In the genomic region with DNA sequence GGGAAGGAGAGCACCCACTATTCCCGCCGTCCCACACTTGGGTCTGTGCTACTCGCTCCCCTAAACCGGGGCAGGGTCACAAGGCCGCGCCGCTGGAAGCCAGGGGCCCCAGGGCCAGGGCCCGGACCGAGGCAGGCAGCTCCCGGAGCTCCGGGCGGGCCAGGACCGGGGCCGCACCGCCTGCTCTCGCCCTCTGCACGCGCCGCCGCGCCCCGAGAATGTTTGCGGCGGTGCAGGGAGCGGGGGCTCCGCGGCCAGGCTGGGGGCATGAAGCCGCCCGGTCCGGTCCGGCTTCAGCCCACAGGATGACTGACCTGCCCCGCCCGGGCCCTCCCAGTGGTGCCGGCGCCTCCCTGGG, we compare ENCODE assay signal across 9 cellular contexts. TPM values are rescaled to one million over a fixed set of nuclear protein-coding genes. Genes with fewer than 3 reads are reported as not detected.
DNase-seq lines count a peak whose midpoint lies in the region; ATAC-seq and TF ChIP-seq lines count a peak whose summit lies in the region.
"Had no signal": no experiment of that assay in that cellular context is flagged by ENCODE, and none has a peak within 500 bp of the region (broad histone marks: within the 10 kb centered on the region; RNA-seq: fewer than 3 reads in every experiment).

No MANE protein-coding gene starts in this region.

- H3K4me3 Mint-ChIP-seq in activated naive CD4-positive, alpha-beta T cell treated with anti-CD3 and anti-CD28 coated beads, Interleukin-2, amount 10 ng/mL, durations not matched to agents 7 days and 5 days = peak overlapping the region; percentile 84
- H3K4me3 Mint-ChIP-seq in activated naive CD8-positive, alpha-beta T cell treated with anti-CD3 and anti-CD28 coated beads for 36 hours = peak overlapping the region; percentile 79

- no peaks in the 10 kb centered on the region for H3K9me3 Mint-ChIP-seq in activated naive CD4-positive, alpha-beta T cell treated with anti-CD3 and anti-CD28 coated beads, Interleukin-2, amount 10 ng/mL, durations not matched to agents 7 days and 5 days
- no peaks in the 10 kb centered on the region for H3K9me3 Mint-ChIP-seq in activated naive CD8-positive, alpha-beta T cell treated with anti-CD3 and anti-CD28 coated beads for 36 hours
- H3K9me3 Mint-ChIP-seq: activated naive CD4-positive, alpha-beta T cell treated with anti-CD3 and anti-CD28 coated beads, Interleukin-2, amount 50 U/mL, for 24 hours had no signal

- H3K27ac Mint-ChIP-seq in activated naive CD4-positive, alpha-beta T cell treated with anti-CD3 and anti-CD28 coated beads, Interleukin-2, amount 10 ng/mL, durations not matched to agents 7 days and 5 days = no peak overlapping the region
- no peak overlapping the region for H3K27ac Mint-ChIP-seq in activated naive CD8-positive, alpha-beta T cell treated with anti-CD3 and anti-CD28 coated beads for 36 hours

- WGBS in right lobe of liver (ENCODE audit: insufficient coverage, low coverage, low lambda C conversion rate, missing lambda C conversion rate) = 20% methylated on average over 2 of the region's 35 CpGs

- H3K4me3 ChIP-seq in right lobe of liver (peak overlapping the region; percentile 37 to 54 (median 44)), upper lobe of right lung (peak overlapping the region; percentile 58)

- H3K36me3 Mint-ChIP-seq in activated naive CD4-positive, alpha-beta T cell treated with anti-CD3 and anti-CD28 coated beads, Interleukin-2, amount 10 ng/mL, durations not matched to agents 7 days and 5 days = no peaks in the 10 kb centered on the region
- no peaks in the 10 kb centered on the region for H3K36me3 Mint-ChIP-seq in activated naive CD8-positive, alpha-beta T cell treated with anti-CD3 and anti-CD28 coated beads for 36 hours
- H3K36me3 Mint-ChIP-seq: activated naive CD4-positive, alpha-beta T cell treated with anti-CD3 and anti-CD28 coated beads, Interleukin-2, amount 50 U/mL, for 24 hours had no signal

- peaks cover 48% of the 10 kb centered on the region for H3K27me3 Mint-ChIP-seq in activated naive CD4-positive, alpha-beta T cell treated with anti-CD3 and anti-CD28 coated beads, Interleukin-2, amount 10 ng/mL, durations not matched to agents 7 days and 5 days
- peaks cover 66% of the 10 kb centered on the region for H3K27me3 Mint-ChIP-seq in activated naive CD8-positive, alpha-beta T cell treated with anti-CD3 and anti-CD28 coated beads for 36 hours

- TF ChIP-seq POLR2A in right lobe of liver (IDR thresholded peaks at IDR 0.05) = no peak

- H3K27ac ChIP-seq in right lobe of liver (no peak overlapping the region), upper lobe of right lung (no peak overlapping the region)

- intact Hi-C loops in right lobe of liver (cut with DNase I) (no loop called here), upper lobe of right lung (cut with DNase I) (no loop called here)

- CTCF ChIA-PET in activated naive CD4-positive, alpha-beta T cell treated with anti-CD3 and anti-CD28 coated beads, Interleukin-2, amount 10 ng/mL, durations not matched to agents 7 days and 5 days (lab: Charles Lee) = interaction anchor here (1.5 kb wide), 1 partner anchor 182 kb away, joined by 5 read pairs; no protein-coding TSS in a partner anchor

- ATAC-seq in right lobe of liver (peak in 1 of 4 donors; percentile 7), upper lobe of right lung (no peak)

- peaks cover 0 to 7% of the 10 kb centered on the region in 2 donors for H3K27me3 ChIP-seq in right lobe of liver
- peaks cover 12% of the 10 kb centered on the region for H3K27me3 ChIP-seq in upper lobe of right lung

- DNase-seq in activated naive CD4-positive, alpha-beta T cell treated with anti-CD3 and anti-CD28 coated beads, Interleukin-2, amount 10 ng/mL, durations not matched to agents 7 days and 5 days = no peak
- DNase-seq in activated naive CD4-positive, alpha-beta T cell treated with anti-CD3 and anti-CD28 coated beads, Interleukin-2, amount 50 U/mL, for 16 hours = no peak
- peak; percentile 12 for DNase-seq in activated naive CD8-positive, alpha-beta T cell treated with anti-CD3 and anti-CD28 coated beads for 36 hours
- DNase-seq in right lobe of liver (no peak), upper lobe of right lung (no peak), NCI-H1048 (lab: John Stamatoyannopoulos, UW) (no peak)
- no peak for DNase-seq in activated CD4-positive, CD25-positive, alpha-beta regulatory T cell treated with anti-CD3 and anti-CD28 coated beads, Interleukin-2, amount 50 U/mL, for 72 hours
- DNase-seq in effector CD4-positive, alpha-beta T cell = no peak

- H3K4me1 Mint-ChIP-seq in activated naive CD4-positive, alpha-beta T cell treated with anti-CD3 and anti-CD28 coated beads, Interleukin-2, amount 10 ng/mL, durations not matched to agents 7 days and 5 days = peaks cover 7% of the 10 kb centered on the region
- H3K4me1 Mint-ChIP-seq in activated naive CD8-positive, alpha-beta T cell treated with anti-CD3 and anti-CD28 coated beads for 36 hours = peaks cover 5% of the 10 kb centered on the region

- H3K9me3 ChIP-seq in right lobe of liver = no peaks in the 10 kb centered on the region
- no peaks in the 10 kb centered on the region for H3K9me3 ChIP-seq in upper lobe of right lung

- H3K4me1 ChIP-seq in right lobe of liver = peaks cover 0 to 11% (median 0%) of the 10 kb centered on the region in 4 donors
- peaks cover 7% of the 10 kb centered on the region for H3K4me1 ChIP-seq in upper lobe of right lung

- H3K36me3 ChIP-seq in right lobe of liver (no peaks in the 10 kb centered on the region), upper lobe of right lung (no peaks in the 10 kb centered on the region)

- TF ChIP-seq CTCF in right lobe of liver (IDR thresholded peaks at IDR 0.05) (no peak), upper lobe of right lung (IDR thresholded peaks at IDR 0.05) (no peak)

RNA-seq across cellular contexts. Expression of gene CTSV, which starts 0.4 kb away (rescaled TPM):
- under 1 TPM; 0.20 to 0.31 TPM for total RNA-seq in activated naive CD8-positive, alpha-beta T cell treated with anti-CD3 and anti-CD28 coated beads for 36 hours
- total RNA-seq in right lobe of liver (under 1 TPM in 2 of 6 experiments, not detected in 4; 0.12 to 0.43 TPM), upper lobe of right lung (0.43 TPM)
